35 cellular contexts compared by ENCODE assay signal in genomic region chr7:83014546-83014945, GRCh38.
"Had no signal": no experiment of that assay in that cellular context is flagged by ENCODE, and none has a peak within 500 bp of the region (broad histone marks: within the 10 kb centered on the region; RNA-seq: fewer than 3 reads in every experiment).

No MANE protein-coding gene starts in this region.

- H3K4me1 ChIP-seq: adrenal gland, body of pancreas, esophagus squamous epithelium, gastroesophageal sphincter, heart right ventricle had no signal

- H3K4me1 Mint-ChIP-seq: activated CD4-positive, alpha-beta T cell treated with anti-CD3 and anti-CD28 coated beads for 36 hours; activated CD4-positive, alpha-beta T cell treated with anti-CD3 and anti-CD28 coated beads, Interleukin-2, amount 10 ng/mL, durations not matched to agents 24 days and 14 days; activated CD8-positive, alpha-beta memory T cell treated with anti-CD3 and anti-CD28 coated beads, Interleukin-2, amount 10 ng/mL, durations not matched to agents 7 days and 5 days; activated naive CD4-positive, alpha-beta T cell treated with anti-CD3 and anti-CD28 coated beads, Interleukin-2, amount 50 U/mL, for 24 hours; activated naive CD8-positive, alpha-beta T cell treated with anti-CD3 and anti-CD28 coated beads for 36 hours; activated naive CD8-positive, alpha-beta T cell treated with anti-CD3 and anti-CD28 coated beads, Interleukin-2, amount 50 U/mL, for 24 hours; T-cell had no signal

- DNase-seq: activated CD4-positive, alpha-beta memory T cell treated with anti-CD3 and anti-CD28 coated beads for 36 hours; activated CD4-positive, alpha-beta T cell treated with anti-CD3 and anti-CD28 coated beads for 36 hours; activated CD4-positive, alpha-beta T cell treated with anti-CD3 and anti-CD28 coated beads, Interleukin-2, amount 10 ng/mL, durations not matched to agents 24 days and 14 days; activated CD4-positive, CD25-positive, alpha-beta regulatory T cell; activated CD4-positive, CD25-positive, alpha-beta regulatory T cell treated with anti-CD3 and anti-CD28 coated beads, Interleukin-2, amount 50 U/mL, for 72 hours; activated CD8-positive, alpha-beta memory T cell treated with anti-CD3 and anti-CD28 coated beads, Interleukin-2, amount 10 ng/mL, durations not matched to agents 7 days and 5 days; activated CD8-positive, alpha-beta memory T cell treated with anti-CD3 and anti-CD28 coated beads, Interleukin-2, amount 50 U/mL, for 4 hours; activated CD8-positive, alpha-beta T cell treated with anti-CD3 and anti-CD28 coated beads, Interleukin-2, amount 10 ng/mL, durations not matched to agents 7 days and 5 days; activated effector memory CD4-positive, alpha-beta T cell treated with anti-CD3 and anti-CD28 coated beads, Interleukin-2, amount 50 U/mL, for 16 hours; activated naive CD4-positive, alpha-beta T cell treated with anti-CD3 and anti-CD28 coated beads for 36 hours; activated naive CD8-positive, alpha-beta T cell treated with anti-CD3 and anti-CD28 coated beads for 36 hours; activated naive CD8-positive, alpha-beta T cell treated with anti-CD3 and anti-CD28 coated beads, Interleukin-2, amount 50 U/mL, for 24 hours; activated T-cell treated with anti-CD3 and anti-CD28 coated beads, Interleukin-2, amount 50 U/mL, for 1 hour; activated T-cell treated with anti-CD3 and anti-CD28 coated beads, Interleukin-2, amount 50 U/mL, for 48 hours; adrenal gland; amygdala; aorta; body of pancreas; effector memory CD4-positive, alpha-beta T cell; esophagus squamous epithelium; foreskin melanocyte; heart right ventricle; T-cell; T1000; WERI-Rb-1 had no signal

- H3K27me3 Mint-ChIP-seq: activated CD4-positive, alpha-beta memory T cell treated with anti-CD3 and anti-CD28 coated beads for 36 hours; activated CD4-positive, alpha-beta T cell treated with anti-CD3 and anti-CD28 coated beads for 36 hours; activated CD4-positive, alpha-beta T cell treated with anti-CD3 and anti-CD28 coated beads, Interleukin-2, amount 10 ng/mL, durations not matched to agents 24 days and 14 days; activated CD8-positive, alpha-beta memory T cell treated with anti-CD3 and anti-CD28 coated beads, Interleukin-2, amount 10 ng/mL, durations not matched to agents 7 days and 5 days; activated naive CD4-positive, alpha-beta T cell treated with anti-CD3 and anti-CD28 coated beads, Interleukin-2, amount 50 U/mL, for 24 hours; activated naive CD8-positive, alpha-beta T cell treated with anti-CD3 and anti-CD28 coated beads for 36 hours; activated naive CD8-positive, alpha-beta T cell treated with anti-CD3 and anti-CD28 coated beads, Interleukin-2, amount 50 U/mL, for 24 hours; dendritic cell treated with granulocyte-macrophage colony-stimulating factor and Interleukin-4, amounts not matched to agents 40 ng/mL and 50 ng/mL, for 4 days; T-cell had no signal

- H3K4me3 Mint-ChIP-seq: activated CD4-positive, alpha-beta memory T cell treated with anti-CD3 and anti-CD28 coated beads for 36 hours; activated CD4-positive, alpha-beta T cell treated with anti-CD3 and anti-CD28 coated beads for 36 hours; activated CD4-positive, alpha-beta T cell treated with anti-CD3 and anti-CD28 coated beads, Interleukin-2, amount 10 ng/mL, durations not matched to agents 24 days and 14 days; activated CD8-positive, alpha-beta memory T cell treated with anti-CD3 and anti-CD28 coated beads, Interleukin-2, amount 10 ng/mL, durations not matched to agents 7 days and 5 days; activated CD8-positive, alpha-beta T cell treated with anti-CD3 and anti-CD28 coated beads, Interleukin-2, amount 10 ng/mL, durations not matched to agents 7 days and 5 days; activated naive CD4-positive, alpha-beta T cell treated with anti-CD3 and anti-CD28 coated beads for 36 hours; activated naive CD4-positive, alpha-beta T cell treated with anti-CD3 and anti-CD28 coated beads, Interleukin-2, amount 50 U/mL, for 24 hours; activated naive CD8-positive, alpha-beta T cell treated with anti-CD3 and anti-CD28 coated beads for 36 hours; activated naive CD8-positive, alpha-beta T cell treated with anti-CD3 and anti-CD28 coated beads, Interleukin-2, amount 50 U/mL, for 24 hours; activated T-helper 1 cell treated with anti-CD3 and anti-CD28 coated beads, Interleukin-12 subunit alpha, Interleukin-12 subunit beta, Interleukin-2, Interleukin-4 antibody, amounts not matched to agents 30 ng/mL and 10 ng/mL and 1 ng/mL, durations not matched to agents 14 hours and 24 hours and 36 hours; dendritic cell treated with granulocyte-macrophage colony-stimulating factor and Interleukin-4, amounts not matched to agents 40 ng/mL and 50 ng/mL, for 4 days; T-cell; T-helper 1 cell treated with Interleukin-12 subunit alpha and Interleukin-12 subunit beta and Interleukin-4 antibody, amounts not matched to agents 30 μg/mL and 1 μg/mL, for 36 hours; T-helper 2 cell treated with Interferon-gamma antibody and Interleukin-4, amounts not matched to agents 5 μg/mL and 100 μg/mL, for 36 hours had no signal

- H3K9me3 Mint-ChIP-seq: activated CD4-positive, alpha-beta T cell treated with anti-CD3 and anti-CD28 coated beads, Interleukin-2, amount 10 ng/mL, durations not matched to agents 24 days and 14 days; activated naive CD8-positive, alpha-beta T cell treated with anti-CD3 and anti-CD28 coated beads for 36 hours; activated T-helper 1 cell treated with anti-CD3 and anti-CD28 coated beads, Interleukin-12 subunit alpha, Interleukin-12 subunit beta, Interleukin-2, Interleukin-4 antibody, amounts not matched to agents 30 ng/mL and 10 ng/mL and 1 ng/mL, durations not matched to agents 14 hours and 24 hours and 36 hours; dendritic cell treated with granulocyte-macrophage colony-stimulating factor and Interleukin-4, amounts not matched to agents 40 ng/mL and 50 ng/mL, for 4 days; T-helper 2 cell treated with Interferon-gamma antibody and Interleukin-4, amounts not matched to agents 5 μg/mL and 100 μg/mL, for 36 hours had no signal

- H3K27me3 ChIP-seq: adrenal gland, body of pancreas, dorsolateral prefrontal cortex, esophagus squamous epithelium, gastroesophageal sphincter, heart right ventricle had no signal

- H3K36me3 Mint-ChIP-seq: activated CD4-positive, alpha-beta memory T cell treated with anti-CD3 and anti-CD28 coated beads for 36 hours; activated CD8-positive, alpha-beta memory T cell treated with anti-CD3 and anti-CD28 coated beads, Interleukin-2, amount 10 ng/mL, durations not matched to agents 7 days and 5 days; activated naive CD4-positive, alpha-beta T cell treated with anti-CD3 and anti-CD28 coated beads, Interleukin-2, amount 50 U/mL, for 24 hours; activated naive CD8-positive, alpha-beta T cell treated with anti-CD3 and anti-CD28 coated beads for 36 hours; T-cell had no signal

- H3K9me3 ChIP-seq: adrenal gland, body of pancreas, esophagus squamous epithelium, gastroesophageal sphincter, heart right ventricle had no signal

- H3K36me3 ChIP-seq: adrenal gland, esophagus squamous epithelium, gastroesophageal sphincter, heart right ventricle, WERI-Rb-1 had no signal

- H3K4me3 ChIP-seq: adrenal gland, body of pancreas, coronary artery, dorsolateral prefrontal cortex, esophagus squamous epithelium, gastroesophageal sphincter, heart right ventricle had no signal

- H3K27ac Mint-ChIP-seq: activated CD4-positive, alpha-beta memory T cell treated with anti-CD3 and anti-CD28 coated beads for 36 hours; activated CD4-positive, alpha-beta T cell treated with anti-CD3 and anti-CD28 coated beads for 36 hours; activated CD4-positive, alpha-beta T cell treated with anti-CD3 and anti-CD28 coated beads, Interleukin-2, amount 10 ng/mL, durations not matched to agents 24 days and 14 days; activated CD8-positive, alpha-beta memory T cell treated with anti-CD3 and anti-CD28 coated beads, Interleukin-2, amount 10 ng/mL, durations not matched to agents 7 days and 5 days; activated CD8-positive, alpha-beta T cell treated with anti-CD3 and anti-CD28 coated beads, Interleukin-2, amount 10 ng/mL, durations not matched to agents 7 days and 5 days; activated naive CD4-positive, alpha-beta T cell treated with anti-CD3 and anti-CD28 coated beads for 36 hours; activated naive CD4-positive, alpha-beta T cell treated with anti-CD3 and anti-CD28 coated beads, Interleukin-2, amount 50 U/mL, for 24 hours; activated naive CD8-positive, alpha-beta T cell treated with anti-CD3 and anti-CD28 coated beads for 36 hours; activated naive CD8-positive, alpha-beta T cell treated with anti-CD3 and anti-CD28 coated beads, Interleukin-2, amount 50 U/mL, for 24 hours; activated T-helper 1 cell treated with anti-CD3 and anti-CD28 coated beads, Interleukin-12 subunit alpha, Interleukin-12 subunit beta, Interleukin-2, Interleukin-4 antibody, amounts not matched to agents 30 ng/mL and 10 ng/mL and 1 ng/mL, durations not matched to agents 14 hours and 24 hours and 36 hours; activated T-helper 2 cell treated with anti-CD3 and anti-CD28 coated beads, Interferon-gamma antibody, Interleukin-2, Interleukin-4, amounts not matched to agents 10 μg/mL and 5 μg/mL and 100 μg/mL, durations not matched to agents 14 hours and 24 hours and 36 hours; dendritic cell treated with granulocyte-macrophage colony-stimulating factor and Interleukin-4, amounts not matched to agents 40 ng/mL and 50 ng/mL, for 4 days; T-cell; T-helper 1 cell treated with Interleukin-12 subunit alpha and Interleukin-12 subunit beta and Interleukin-4 antibody, amounts not matched to agents 30 μg/mL and 1 μg/mL, for 36 hours; T-helper 2 cell treated with Interferon-gamma antibody and Interleukin-4, amounts not matched to agents 5 μg/mL and 100 μg/mL, for 36 hours had no signal

- H3K27ac ChIP-seq: adrenal gland, body of pancreas, coronary artery, epithelial cell of prostate, esophagus squamous epithelium, gastroesophageal sphincter, heart right ventricle, WERI-Rb-1 had no signal

- ATAC-seq: activated CD4-positive, alpha-beta T cell treated with anti-CD3 and anti-CD28 coated beads for 36 hours; activated CD8-positive, alpha-beta memory T cell treated with anti-CD3 and anti-CD28 coated beads, Interleukin-2, amount 10 ng/mL, durations not matched to agents 7 days and 5 days; activated CD8-positive, alpha-beta T cell treated with anti-CD3 and anti-CD28 coated beads, Interleukin-2, amount 10 ng/mL, durations not matched to agents 7 days and 5 days; activated naive CD8-positive, alpha-beta T cell treated with anti-CD3 and anti-CD28 coated beads, Interleukin-2, amount 50 U/mL, for 24 hours; body of pancreas; gastroesophageal sphincter; heart right ventricle; T-cell had no signal
